In genomic region chr10:47020491-47020890, GRCh38 we compare ENCODE assay signal across 15 cellular contexts.
DNase-seq lines count a peak whose midpoint lies in the region; ATAC-seq and TF ChIP-seq lines count a peak whose summit lies in the region.
"Had no signal": no experiment of that assay in that cellular context is flagged by ENCODE, and none has a peak within 500 bp of the region (broad histone marks: within the 10 kb centered on the region; RNA-seq: fewer than 3 reads in every experiment).

No MANE protein-coding gene starts in this region.

- dilution Hi-C loops in mammary epithelial cell (cut with HindIII; ENCODE audit: low sequenced_read_pairs), result no loop called here

- in situ Hi-C loops in mammary epithelial cell (cut with MboI; ENCODE audit: low sequenced_read_pairs in 2 of 2), result no loop called here

- POLR2A ChIA-PET in MCF 10A (lab: Yijun Ruan, JAX), result interaction anchor here (0.7 kb wide), 1 partner anchor 12 kb away, joined by 3 read pairs; no protein-coding TSS in a partner anchor

- H3K79me2 ChIP-seq in mammary epithelial cell (ENCODE audit: insufficient read depth, low read length) (no peaks in the 10 kb centered on the region), fibroblast of lung (ENCODE audit: control insufficient read depth, insufficient read depth, low read length) (no peaks in the 10 kb centered on the region)

- intact Hi-C loops in mammary epithelial cell (cut with micrococcal nuclease), result no loop called here
- intact Hi-C loops in MCF 10A (cut with micrococcal nuclease), result loop anchor here (10.0 kb wide), 1 partner anchor 324 kb away; the partner anchor contains the start of gene RBP3
- intact Hi-C loops in upper lobe of right lung (cut with DNase I), result no loop called here

- WGBS in mammary epithelial cell (ENCODE audit: low coverage, missing lambda C conversion rate), result 76% methylated on average over 5 of the region's 5 CpGs

- H3K4me1 ChIP-seq in mammary epithelial cell (ENCODE audit: insufficient read depth, low read length) (no peaks in the 10 kb centered on the region), fibroblast of lung (ENCODE audit: control insufficient read depth, extremely low read depth, insufficient read depth, low read length) (no peaks in the 10 kb centered on the region), upper lobe of right lung (no peaks in the 10 kb centered on the region)
- H3K4me1 ChIP-seq: pancreas had no signal

- no peaks in the 10 kb centered on the region for H3K36me3 ChIP-seq in mammary epithelial cell (ENCODE audit: insufficient read depth, low read length)
- H3K36me3 ChIP-seq in fibroblast of lung (ENCODE audit: control insufficient read depth, insufficient read depth, low read length), result no peaks in the 10 kb centered on the region
- no peaks in the 10 kb centered on the region for H3K36me3 ChIP-seq in upper lobe of right lung
- H3K36me3 ChIP-seq: pancreas had no signal

- H3K27me3 ChIP-seq in mammary epithelial cell (ENCODE audit: insufficient read depth, low read length) (peaks cover 3% of the 10 kb centered on the region), fibroblast of lung (ENCODE audit: control insufficient read depth, insufficient read depth, low read length) (no peaks in the 10 kb centered on the region), upper lobe of right lung (no peaks in the 10 kb centered on the region)
- H3K27me3 ChIP-seq: pancreas had no signal

- H3K27ac Mint-ChIP-seq in MCF 10A (ENCODE audit: low read depth, unreplicated experiment) (no peak overlapping the region), immature natural killer cell (no peak overlapping the region)
- H3K27ac Mint-ChIP-seq: IgD-negative memory B cell, memory B cell had no signal

- H3K4me3 ChIP-seq in mammary epithelial cell (replicated peaks in 1 of 3; ENCODE audit: insufficient read depth in 1 of 3, low read depth in 2 of 3, low read length in 3 of 3), result no peak overlapping the region
- no peak overlapping the region for H3K4me3 ChIP-seq in fibroblast of lung (replicated peaks in 1 of 4; ENCODE audit: control extremely low read depth in 1 of 4, insufficient read depth in 1 of 4, low read depth in 3 of 4, low read length in 4 of 4)
- no peak overlapping the region for H3K4me3 ChIP-seq in upper lobe of right lung
- H3K4me3 ChIP-seq: pancreas had no signal

- DNase-seq in mammary epithelial cell (peak; percentile 48), MCF 10A (ENCODE audit: unreplicated experiment) (no peak), SKM-1 (lab: John Stamatoyannopoulos, UW; ENCODE audit: unreplicated experiment) (peak; percentile 33), fibroblast of lung (ENCODE audit: low read depth in 2 of 2) (peak in 1 of 2 donors; percentile 54), upper lobe of right lung (peak; percentile 53), immature natural killer cell (no peak)
- DNase-seq: DMS79; effector memory CD4-positive, alpha-beta T cell; hippocampal formation; NCI-H2171 had no signal

- H3K4me1 Mint-ChIP-seq in MCF 10A (ENCODE audit: insufficient read depth, unreplicated experiment) (no peaks in the 10 kb centered on the region), immature natural killer cell (no peaks in the 10 kb centered on the region)

- CTCF ChIA-PET in mammary epithelial cell (lab: Charles Lee; ENCODE audit: low non-redundant PET), result no interaction called here
- CTCF ChIA-PET in MCF 10A (lab: Yijun Ruan, JAX), result interaction anchor here (2.9 kb wide), 1 partner anchor 291 kb away, joined by 17 read pairs; no protein-coding TSS in a partner anchor

- no peak overlapping the region for H2AFZ ChIP-seq in mammary epithelial cell (ENCODE audit: low read depth, low read length)
- H2AFZ ChIP-seq in fibroblast of lung (ENCODE audit: low read length), result no peak overlapping the region

- H3K4me2 ChIP-seq in mammary epithelial cell (ENCODE audit: insufficient read depth, low read depth, low read length) (no peak overlapping the region), fibroblast of lung (ENCODE audit: extremely low read depth, insufficient read depth, low read length) (peak overlapping the region; percentile 32)

- ATAC-seq in upper lobe of right lung (peak; percentile 44), GM21619 (IDR thresholded peaks at IDR 0.05; ENCODE audit: unreplicated experiment) (no peak), GM18867 (IDR thresholded peaks at IDR 0.05; ENCODE audit: unreplicated experiment) (no peak)
- ATAC-seq: pancreas had no signal

- no peaks in the 10 kb centered on the region for H4K20me1 ChIP-seq in mammary epithelial cell (ENCODE audit: insufficient read depth, low read length)
- H4K20me1 ChIP-seq in fibroblast of lung (ENCODE audit: control insufficient read depth, extremely low read depth, insufficient read depth, low read length), result no peaks in the 10 kb centered on the region

- peaks cover 12% of the 10 kb centered on the region for H3K27me3 Mint-ChIP-seq in MCF 10A (ENCODE audit: insufficient read depth, unreplicated experiment)
- H3K27me3 Mint-ChIP-seq in immature natural killer cell (ENCODE audit: low read depth in 3 of 3), result peaks cover 0 to 10% (median 3%) of the 10 kb centered on the region in 3 donors

- H3K9me3 Mint-ChIP-seq in MCF 10A (ENCODE audit: unreplicated experiment) (no peaks in the 10 kb centered on the region), immature natural killer cell (peaks cover 0 to under 1% (median 0%) of the 10 kb centered on the region in 6 donors)
- H3K9me3 Mint-ChIP-seq: IgD-negative memory B cell, memory B cell had no signal

- TF ChIP-seq CTCF in mammary epithelial cell (conservative IDR thresholded peaks at IDR 0.05 in 1 of 2, IDR thresholded peaks at IDR 0.05 in 1 of 2; ENCODE audit: extremely low read depth in 1 of 2, insufficient read depth in 1 of 2, low read depth in 1 of 2, low read length in 2 of 2), result no peak
- TF ChIP-seq CTCF in MCF 10A (IDR thresholded peaks at IDR 0.05; ENCODE audit: unreplicated experiment), result no peak
- no peak for TF ChIP-seq CTCF in fibroblast of lung (conservative IDR thresholded peaks at IDR 0.05 in 1 of 2, IDR thresholded peaks at IDR 0.05 in 1 of 2; ENCODE audit: low read depth in 1 of 2, low read length in 2 of 2)
- TF ChIP-seq CTCF in upper lobe of right lung (IDR thresholded peaks at IDR 0.05), result no peak

- BruUV-seq in mammary epithelial cell (replicated peaks; lab: Mats Ljungman, UMichigan) (no TSS peak), MCF 10A (replicated peaks; lab: Mats Ljungman, UMichigan) (no TSS peak)

- no peak overlapping the region for H3K4me3 Mint-ChIP-seq in MCF 10A (ENCODE audit: unreplicated experiment)
- no peak overlapping the region for H3K4me3 Mint-ChIP-seq in immature natural killer cell
- H3K4me3 Mint-ChIP-seq: IgD-negative memory B cell, memory B cell had no signal

- no peaks in the 10 kb centered on the region for H3K36me3 Mint-ChIP-seq in MCF 10A (ENCODE audit: insufficient read depth, unreplicated experiment)
- H3K36me3 Mint-ChIP-seq in immature natural killer cell, result no peaks in the 10 kb centered on the region
- H3K36me3 Mint-ChIP-seq: memory B cell had no signal

- H3K9me3 ChIP-seq in mammary epithelial cell (replicated peaks; ENCODE audit: insufficient read depth, low read length), result no peaks in the 10 kb centered on the region
- H3K9me3 ChIP-seq in fibroblast of lung (ENCODE audit: control insufficient read depth, insufficient read depth, low read depth, low read length), result no peaks in the 10 kb centered on the region
- H3K9me3 ChIP-seq in upper lobe of right lung, result no peaks in the 10 kb centered on the region
- H3K9me3 ChIP-seq: pancreas had no signal

- H3K27ac ChIP-seq in mammary epithelial cell (ENCODE audit: insufficient read depth, low read depth, low read length) (no peak overlapping the region), fibroblast of lung (ENCODE audit: insufficient read depth, low read length) (no peak overlapping the region), upper lobe of right lung (no peak overlapping the region)
- H3K27ac ChIP-seq: pancreas had no signal

- H3K9ac ChIP-seq in mammary epithelial cell (ENCODE audit: insufficient read depth, low read length) (no peak overlapping the region), fibroblast of lung (ENCODE audit: insufficient read depth, low read length) (no peak overlapping the region)

Comparison
In these comparisons a context has a peak if more than half of its experiments do, and no peak if none do; other contexts are left out.
1. DNase-seq: peak in mammary epithelial cell (single experiment), SKM-1 (single experiment) and upper lobe of right lung (single experiment); none in MCF 10A (single experiment) and immature natural killer cell (0 of 3).